28 cellular contexts compared by ENCODE assay signal in genomic region chr12:71295913-71296312, GRCh38.
"Had no signal": no experiment of that assay in that cellular context is flagged by ENCODE, and none has a peak within 500 bp of the region (broad histone marks: within the 10 kb centered on the region; RNA-seq: fewer than 3 reads in every experiment).

No MANE protein-coding gene starts in this region.

- H3K27ac ChIP-seq: left lung, lower lobe of right lung, pancreas, prostate gland, skin epidermis, stomach, testis, thyroid gland, transverse colon, upper lobe of left lung, vagina had no signal

- H3K27me3 ChIP-seq: left lung, pancreas, stomach, testis, thyroid gland, transverse colon, upper lobe of left lung, vagina had no signal

- H3K36me3 ChIP-seq: left lung, lower lobe of right lung, pancreas, prostate gland, stomach, thyroid gland, transverse colon, upper lobe of left lung, vagina had no signal

- H3K9me3 ChIP-seq: lower lobe of right lung, pancreas, prostate gland, testis, thyroid gland, transverse colon, vagina had no signal

- H3K4me1 ChIP-seq: left lung, lower lobe of right lung, pancreas, prostate gland, stomach, testis, transverse colon, upper lobe of left lung had no signal

- H3K4me3 ChIP-seq: left lung, lower lobe of right lung, pancreas, prostate gland, skin epidermis, stomach, testis, thyroid gland, transverse colon, upper lobe of left lung, vagina had no signal

- DNase-seq: immature natural killer cell; kidney; left colon; left lung; lower lobe of right lung; mammary epithelial cell; mesenchymal stem cell; naive thymus-derived CD8-positive, alpha-beta T cell; nucleus accumbens; pancreas; posterior cingulate gyrus; retina; right cardiac atrium; stimulated activated CD4-positive, alpha-beta T cell treated with anti-CD3 and anti-CD28 coated beads, Interleukin-12 subunit alpha, Interleukin-12 subunit beta, amount 100 ng/mL, for 4 hours; stimulated activated CD4-positive, alpha-beta T cell treated with anti-CD3 and anti-CD28 coated beads, Interleukin-15, amount 100 ng/mL, for 24 hours; stimulated activated CD4-positive, alpha-beta T cell treated with anti-CD3 and anti-CD28 coated beads, Interleukin-2, amount 100 ng/mL, for 24 hours; stimulated activated CD4-positive, alpha-beta T cell treated with anti-CD3 and anti-CD28 coated beads, Interleukin-4, amount 100 ng/mL, for 1 hour; stimulated activated naive B cell treated with anti-CD40 and anti-IgM and Interleukin-4, amounts not matched to agents 10 μg/mL and 1 μg/mL and 100 μg/mL, for 72 hours; stimulated activated naive CD8-positive, alpha-beta T cell treated with anti-CD3 and anti-CD28 coated beads, Interleukin-15, Interleukin-2, amounts not matched to agents 100 U/mL and 50 U/mL, for 24 hours; stomach; testis; thyroid gland; transverse colon; upper lobe of left lung had no signal

- ATAC-seq: left colon; left lung; lower lobe of right lung; naive thymus-derived CD8-positive, alpha-beta T cell; pancreas; right cardiac atrium; sciatic nerve; stimulated activated naive B cell treated with anti-CD40 and anti-IgM and Interleukin-4, amounts not matched to agents 10 μg/mL and 1 μg/mL and 100 μg/mL, for 72 hours; stimulated activated naive CD8-positive, alpha-beta T cell treated with anti-CD3 and anti-CD28 coated beads, Interleukin-15, Interleukin-2, amounts not matched to agents 100 U/mL and 50 U/mL, for 24 hours had no signal
